In genomic region chr18:24368749-24369148, GRCh38 we compare ENCODE assay signal across 9 cellular contexts. TPM values are rescaled to one million over a fixed set of nuclear protein-coding genes. Genes with fewer than 3 reads are reported as not detected.
A peak's percentile ranks its signal among the peaks of the same experiment; 100 is the strongest.
DNase-seq lines count a peak whose midpoint lies in the region; ATAC-seq and TF ChIP-seq lines count a peak whose summit lies in the region.
"Had no signal": no experiment of that assay in that cellular context is flagged by ENCODE, and none has a peak within 500 bp of the region (broad histone marks: within the 10 kb centered on the region; RNA-seq: fewer than 3 reads in every experiment).

No MANE protein-coding gene starts in this region.

- CTCF ChIA-PET in PC-3 (lab: Charles Lee) = interaction anchor here (0.8 to 1.2 kb wide), 2 partner anchors 9 to 60 kb away, joined by 3 to 4 read pairs; no protein-coding TSS in a partner anchor

- no TSS peak for BruUV-seq in PC-3 (replicated peaks; lab: Mats Ljungman, UMichigan)

- H3K27me3 ChIP-seq in PC-3 (ENCODE audit: low read length) (no peaks in the 10 kb centered on the region), right atrium auricular region (no peaks in the 10 kb centered on the region)

- no peaks in the 10 kb centered on the region for H3K9me3 ChIP-seq in PC-3 (ENCODE audit: low read length)
- no peaks in the 10 kb centered on the region for H3K9me3 ChIP-seq in right atrium auricular region

- DNase-seq in PC-3 (peak; percentile 28), activated T-cell treated with anti-CD3 and anti-CD28 coated beads for 48 hours (ENCODE audit: low read depth) (peak; percentile 45), glomerular endothelial cell (ENCODE audit: extremely low read depth, low read depth, low spot score) (peak; percentile 20), right atrium auricular region (ENCODE audit: low spot score) (no peak), SIG-M5 treated with dmso at 0.1 percent for 504 hours (lab: John Stamatoyannopoulos, UW; ENCODE audit: unreplicated experiment) (no peak)
- DNase-seq in stimulated activated CD4-positive, alpha-beta T cell treated with anti-CD3 and anti-CD28 coated beads, TNF-alpha, amount 100 ng/mL, for 24 hours (ENCODE audit: low read depth in 3 of 3) = peak; percentile 38 to 68 (median 46)
- DNase-seq in central memory CD4-positive, alpha-beta T cell = no peak
- DNase-seq: trophoblast cell had no signal

- TF ChIP-seq CTCF in PC-3 (conservative IDR thresholded peaks at IDR 0.05; ENCODE audit: low read depth, low read length) (no peak), right atrium auricular region (IDR thresholded peaks at IDR 0.05) (no peak)

- no peaks in the 10 kb centered on the region for H3K36me3 ChIP-seq in PC-3 (ENCODE audit: low read depth, low read length)
- H3K36me3 ChIP-seq in right atrium auricular region = no peaks in the 10 kb centered on the region

- H3F3A ChIP-seq in PC-3 (ENCODE audit: low read length, unreplicated experiment) = no peaks in the 10 kb centered on the region

- H2AFZ ChIP-seq in PC-3 (ENCODE audit: low read length) = no peak overlapping the region

- H3K9me2 ChIP-seq in PC-3 (replicated peaks; ENCODE audit: low read length) = no peaks in the 10 kb centered on the region

- H3K27ac ChIP-seq in PC-3 (ENCODE audit: low read length) (no peak overlapping the region), right atrium auricular region (no peak overlapping the region)

- POLR2A ChIA-PET in PC-3 (lab: Charles Lee; ENCODE audit: unreplicated experiment) = interaction anchor here (0.6 kb wide), 1 partner anchor 924 kb away, joined by 3 read pairs; no protein-coding TSS in a partner anchor

- H4K20me1 ChIP-seq in PC-3 (ENCODE audit: low read length) = no peaks in the 10 kb centered on the region; the same call in 1 of the 2 replicates

- H3K9ac ChIP-seq in PC-3 (ENCODE audit: low read length) = no peak overlapping the region

- peak; percentile 68 for ATAC-seq in PC-3
- no peak for ATAC-seq in GM21717 (IDR thresholded peaks at IDR 0.05; ENCODE audit: unreplicated experiment)

- peaks cover 10% of the 10 kb centered on the region for H3K4me1 ChIP-seq in PC-3 (ENCODE audit: insufficient read depth, low read length)
- no peaks in the 10 kb centered on the region for H3K4me1 ChIP-seq in right atrium auricular region

- no peak overlapping the region for H3K4me2 ChIP-seq in PC-3 (ENCODE audit: low read length)

- H3K79me2 ChIP-seq in PC-3 (ENCODE audit: low read length) = no peaks in the 10 kb centered on the region

- intact Hi-C loops in PC-3 (cut with micrococcal nuclease) = no loop called here

- H3K4me3 ChIP-seq in PC-3 (ENCODE audit: low read length) = no peak overlapping the region
- H3K4me3 ChIP-seq in right atrium auricular region = no peak overlapping the region

RNA-seq across cellular contexts. Expression of gene OSBPL1A, which starts 28.9 kb away (rescaled TPM):
- total RNA-seq in PC-3 (2014; rRNA removed) (31.1 and 39.7 TPM in 2 replicates), glomerular endothelial cell (15.3 and 18.7 TPM in 2 replicates), right atrium auricular region (10 to 100 TPM; 57.0 to 86.7 TPM)

RNA-seq across cellular contexts. Expression of gene IMPACT, which starts 57.7 kb away (rescaled TPM):
- total RNA-seq in PC-3 (2014; rRNA removed) = 18.8 and 19.9 TPM in 2 replicates
- 20.2 and 23.3 TPM in 2 replicates for total RNA-seq in glomerular endothelial cell
- 10 to 100 TPM; 10.9 to 16.9 TPM for total RNA-seq in right atrium auricular region

Comparison
In these comparisons a context has a peak if more than half of its experiments do, and no peak if none do; other contexts are left out.
1. DNase-seq: peak in PC-3 (single experiment), activated T-cell treated with anti-CD3 and anti-CD28 coated beads for 48 hours (single experiment), glomerular endothelial cell (single experiment) and stimulated activated CD4-positive, alpha-beta T cell treated with anti-CD3 and anti-CD28 coated beads, TNF-alpha, amount 100 ng/mL, for 24 hours (3 of 3); none in right atrium auricular region (single experiment), central memory CD4-positive, alpha-beta T cell (single experiment) and SIG-M5 treated with dmso at 0.1 percent for 504 hours (single experiment).